Comparison of ENCODE assay signal across 22 cellular contexts in genomic region chr7:18698258-18698734, GRCh38.
"Had no signal": no experiment of that assay in that cellular context is flagged by ENCODE, and none has a peak within 500 bp of the region (broad histone marks: within the 10 kb centered on the region; RNA-seq: fewer than 3 reads in every experiment).

No MANE protein-coding gene starts in this region.

- H3K4me3 Mint-ChIP-seq: endodermal cell; natural killer cell; neural crest cell; stimulated activated memory B cell treated with anti-CD40 and anti-IgM and Interleukin-4, amounts not matched to agents 10 μg/mL and 1 μg/mL and 100 μg/mL, for 72 hours; type B pancreatic cell had no signal

- ATAC-seq: esophagus mucosa; gastrocnemius medialis; left ventricle myocardium superior; lower lobe of right lung; natural killer cell; psoas muscle; right cardiac atrium; stimulated activated memory B cell treated with anti-CD40 and anti-IgM and Interleukin-4, amounts not matched to agents 10 μg/mL and 1 μg/mL and 100 μg/mL, for 72 hours; stimulated activated naive CD8-positive, alpha-beta T cell treated with anti-CD3 and anti-CD28 coated beads, Interleukin-15, Interleukin-2, amounts not matched to agents 100 U/mL and 50 U/mL, for 24 hours had no signal

- H3K27me3 ChIP-seq: gastrocnemius medialis, neutrophil, sigmoid colon, spleen, testis, tibial artery had no signal

- H3K27ac Mint-ChIP-seq: endodermal cell; natural killer cell; stimulated activated memory B cell treated with anti-CD40 and anti-IgM and Interleukin-4, amounts not matched to agents 10 μg/mL and 1 μg/mL and 100 μg/mL, for 72 hours; type B pancreatic cell had no signal

- H3K36me3 ChIP-seq: gastrocnemius medialis, lower lobe of right lung, neutrophil, sigmoid colon, spleen, tibial artery had no signal

- H3K36me3 Mint-ChIP-seq: natural killer cell, type B pancreatic cell had no signal

- DNase-seq: effector CD8-positive, alpha-beta T cell; endodermal cell; foreskin fibroblast; gastrocnemius medialis; head of caudate nucleus; left ventricle myocardium superior; lower lobe of right lung; natural killer cell; psoas muscle; right cardiac atrium; sigmoid colon; spleen; stimulated activated CD4-positive, alpha-beta T cell treated with anti-CD3 and anti-CD28 coated beads, Interleukin-4, amount 100 ng/mL, for 4 hours; stimulated activated naive CD8-positive, alpha-beta T cell treated with anti-CD3 and anti-CD28 coated beads, Interleukin-15, Interleukin-2, amounts not matched to agents 100 U/mL and 50 U/mL, for 24 hours; substantia nigra; testis; tibial artery had no signal

- H3K4me1 Mint-ChIP-seq: natural killer cell; stimulated activated memory B cell treated with anti-CD40 and anti-IgM and Interleukin-4, amounts not matched to agents 10 μg/mL and 1 μg/mL and 100 μg/mL, for 72 hours had no signal

- H3K27me3 Mint-ChIP-seq: stimulated activated memory B cell treated with anti-CD40 and anti-IgM and Interleukin-4, amounts not matched to agents 10 μg/mL and 1 μg/mL and 100 μg/mL, for 72 hours; type B pancreatic cell had no signal

- H3K9me3 ChIP-seq: gastrocnemius medialis, lower lobe of right lung, neutrophil, psoas muscle, sigmoid colon, spleen, testis, tibial artery had no signal

- H3K9me3 Mint-ChIP-seq: endodermal cell; natural killer cell; stimulated activated memory B cell treated with anti-CD40 and anti-IgM and Interleukin-4, amounts not matched to agents 10 μg/mL and 1 μg/mL and 100 μg/mL, for 72 hours; type B pancreatic cell had no signal

- H3K4me3 ChIP-seq: gastrocnemius medialis, lower lobe of right lung, psoas muscle, sigmoid colon, spleen, testis, tibial artery had no signal

- H3K4me1 ChIP-seq: gastrocnemius medialis, lower lobe of right lung, psoas muscle, sigmoid colon, testis had no signal
